In the genomic region with DNA sequence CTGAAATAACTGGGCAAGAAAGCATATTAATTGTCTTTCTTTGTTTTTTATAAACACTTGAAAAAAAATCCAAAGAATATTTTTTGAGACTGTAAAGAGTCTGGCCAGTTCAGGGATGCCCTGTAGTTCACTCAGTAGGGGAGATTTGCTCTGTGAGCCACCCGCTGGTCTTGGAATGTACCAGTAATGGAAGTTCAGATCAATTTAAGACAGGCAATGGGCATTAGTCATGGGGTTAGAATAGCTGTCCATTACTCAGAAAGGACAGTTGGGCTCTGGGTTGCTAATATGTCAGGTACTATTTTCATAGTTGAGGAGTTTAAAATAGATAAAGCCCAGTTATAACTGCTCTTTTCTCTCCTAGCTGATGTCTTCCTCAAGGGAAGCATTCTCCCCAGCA, we compare ENCODE assay signal across 2 cellular contexts.
TF ChIP-seq lines count a peak whose summit lies in the region.

No MANE protein-coding gene starts in this region.

TF ChIP-seq in HCT116, 20 proteins besides CTCF, POLR2A, EP300 and RAD21:
- TF ChIP-seq CEBPB (IDR thresholded peaks at IDR 0.05; ENCODE audit: low read depth) = no peak
- peak; percentile 66 for TF ChIP-seq FOSL1 (IDR thresholded peaks at IDR 0.05; ENCODE audit: low read depth)
- no peak for TF ChIP-seq ELF1 (IDR thresholded peaks at IDR 0.05; ENCODE audit: borderline replicate concordance, low read depth)
- TF ChIP-seq JUND (IDR thresholded peaks at IDR 0.05) = peak; percentile 48; the same call in 1 of the 2 replicates
- TF ChIP-seq SP1 (IDR thresholded peaks at IDR 0.05; ENCODE audit: low read depth) = peak; percentile 53
- TF ChIP-seq, protein P1, sequence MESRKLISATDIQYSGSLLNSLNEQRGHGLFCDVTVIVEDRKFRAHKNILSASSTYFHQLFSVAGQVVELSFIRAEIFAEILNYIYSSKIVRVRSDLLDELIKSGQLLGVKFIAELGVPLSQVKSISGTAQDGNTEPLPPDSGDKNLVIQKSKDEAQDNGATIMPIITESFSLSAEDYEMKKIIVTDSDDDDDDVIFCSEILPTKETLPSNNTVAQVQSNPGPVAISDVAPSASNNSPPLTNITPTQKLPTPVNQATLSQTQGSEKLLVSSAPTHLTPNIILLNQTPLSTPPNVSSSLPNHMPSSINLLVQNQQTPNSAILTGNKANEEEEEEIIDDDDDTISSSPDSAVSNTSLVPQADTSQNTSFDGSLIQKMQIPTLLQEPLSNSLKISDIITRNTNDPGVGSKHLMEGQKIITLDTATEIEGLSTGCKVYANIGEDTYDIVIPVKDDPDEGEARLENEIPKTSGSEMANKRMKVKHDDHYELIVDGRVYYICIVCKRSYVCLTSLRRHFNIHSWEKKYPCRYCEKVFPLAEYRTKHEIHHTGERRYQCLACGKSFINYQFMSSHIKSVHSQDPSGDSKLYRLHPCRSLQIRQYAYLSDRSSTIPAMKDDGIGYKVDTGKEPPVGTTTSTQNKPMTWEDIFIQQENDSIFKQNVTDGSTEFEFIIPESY (IDR thresholded peaks at IDR 0.05; ENCODE audit: extremely low read depth, insufficient replicate concordance, low read length) = no peak
- TF ChIP-seq, protein P2, sequence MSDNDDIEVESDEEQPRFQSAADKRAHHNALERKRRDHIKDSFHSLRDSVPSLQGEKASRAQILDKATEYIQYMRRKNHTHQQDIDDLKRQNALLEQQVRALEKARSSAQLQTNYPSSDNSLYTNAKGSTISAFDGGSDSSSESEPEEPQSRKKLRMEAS (IDR thresholded peaks at IDR 0.05) = peak; percentile 42; the same call in 1 of the 2 replicates
- 0 out of 2 replicates have a peak, but pooled peaks have one; percentile 20 for TF ChIP-seq SRF (IDR thresholded peaks at IDR 0.05; ENCODE audit: low read depth)
- peak; percentile 80 for TF ChIP-seq CBX3 (IDR thresholded peaks at IDR 0.05; ENCODE audit: low read depth)

TF ChIP-seq in SK-N-SH, 30 proteins besides CTCF, POLR2A, EP300 and RAD21:
- TF ChIP-seq JUND (IDR thresholded peaks at IDR 0.05) (peak; percentile 20; the same call in 1 of the 2 replicates), TCF12 (IDR thresholded peaks at IDR 0.05) (peak; percentile 47), FOSL2 (IDR thresholded peaks at IDR 0.05; ENCODE audit: borderline replicate concordance, low read depth) (peak; percentile 22; the same call in 1 of the 2 replicates), MEF2A (IDR thresholded peaks at IDR 0.05; ENCODE audit: borderline replicate concordance, low read depth) (no peak), RXRA (IDR thresholded peaks at IDR 0.05; ENCODE audit: borderline replicate concordance, low read depth) (no peak), MXI1 (IDR thresholded peaks at IDR 0.05; ENCODE audit: low read depth, low read length) (no peak)
- TF ChIP-seq, protein P2 (IDR thresholded peaks at IDR 0.05; ENCODE audit: low read depth) = no peak
- TF ChIP-seq, protein P3, sequence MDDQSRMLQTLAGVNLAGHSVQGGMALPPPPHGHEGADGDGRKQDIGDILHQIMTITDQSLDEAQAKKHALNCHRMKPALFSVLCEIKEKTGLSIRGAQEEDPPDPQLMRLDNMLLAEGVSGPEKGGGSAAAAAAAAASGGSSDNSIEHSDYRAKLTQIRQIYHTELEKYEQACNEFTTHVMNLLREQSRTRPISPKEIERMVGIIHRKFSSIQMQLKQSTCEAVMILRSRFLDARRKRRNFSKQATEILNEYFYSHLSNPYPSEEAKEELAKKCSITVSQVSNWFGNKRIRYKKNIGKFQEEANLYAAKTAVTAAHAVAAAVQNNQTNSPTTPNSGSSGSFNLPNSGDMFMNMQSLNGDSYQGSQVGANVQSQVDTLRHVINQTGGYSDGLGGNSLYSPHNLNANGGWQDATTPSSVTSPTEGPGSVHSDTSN (IDR thresholded peaks at IDR 0.05) = peak; percentile 82
